ENCODE assay signal across 17 cellular contexts in the genomic region with DNA sequence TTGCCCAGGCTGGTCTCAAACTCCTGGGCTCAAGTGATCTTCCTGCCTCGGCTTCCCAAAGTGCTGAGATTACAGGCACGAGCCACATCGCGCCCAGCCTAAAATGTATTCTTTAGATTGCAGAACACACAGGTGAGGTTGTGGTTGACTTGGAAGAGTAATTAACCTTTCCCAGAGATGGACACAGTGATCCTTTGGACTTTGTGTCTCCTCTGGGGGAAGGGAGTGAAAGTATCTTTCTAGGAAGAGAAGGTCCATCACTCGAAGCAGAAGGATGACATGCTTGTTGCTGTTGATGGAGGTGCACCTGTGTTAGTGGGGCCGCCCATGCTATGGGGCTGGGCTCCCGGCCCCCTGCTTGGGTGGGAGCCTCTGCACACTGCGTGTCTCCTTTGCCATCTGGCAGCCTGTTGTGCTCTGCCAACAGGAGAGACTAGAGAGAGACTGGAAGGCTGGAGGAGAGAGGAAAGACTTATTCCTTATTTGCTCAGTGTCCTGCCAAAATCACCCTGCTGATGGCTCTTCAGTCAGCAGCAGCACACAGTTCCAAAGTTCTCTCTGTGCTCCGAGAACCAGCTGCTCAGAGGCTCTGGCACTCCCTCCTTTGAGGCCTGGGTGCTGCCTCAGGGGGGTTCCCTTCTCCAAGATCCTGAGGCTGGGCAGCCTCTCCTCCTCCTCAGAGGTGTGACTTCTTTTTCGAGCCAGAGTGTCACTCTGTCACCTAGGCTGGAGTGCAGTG. TPM values are rescaled to one million over a fixed set of nuclear protein-coding genes. Genes with fewer than 3 reads are reported as not detected.
A peak's percentile ranks its signal among the peaks of the same experiment; 100 is the strongest.
DNase-seq lines count a peak whose midpoint lies in the region; ATAC-seq and TF ChIP-seq lines count a peak whose summit lies in the region.
"Had no signal": no experiment of that assay in that cellular context is flagged by ENCODE, and none has a peak within 500 bp of the region (broad histone marks: within the 10 kb centered on the region; RNA-seq: fewer than 3 reads in every experiment).

No MANE protein-coding gene starts in this region.

- TF ChIP-seq CTCF in coronary artery (IDR thresholded peaks at IDR 0.05), result no peak
- TF ChIP-seq CTCF in mucosa of descending colon (IDR thresholded peaks at IDR 0.05), result no peak
- TF ChIP-seq CTCF in type B pancreatic cell (conservative IDR thresholded peaks at IDR 0.05), result no peak

- no peaks in the 10 kb centered on the region for H3K27me3 Mint-ChIP-seq in type B pancreatic cell
- peaks cover 24% of the 10 kb centered on the region for H3K27me3 Mint-ChIP-seq in T-helper 17 cell
- H3K27me3 Mint-ChIP-seq in naive thymus-derived CD4-positive, alpha-beta T cell, result peaks cover 0 to 7% (median 0%) of the 10 kb centered on the region in 5 donors
- H3K27me3 Mint-ChIP-seq in T-cell, result peaks cover 2 to 5% of the 10 kb centered on the region in 2 donors
- H3K27me3 Mint-ChIP-seq: activated B cell treated with CpG ODN at 0.5 μM for 24 hours had no signal

- no peaks in the 10 kb centered on the region for H3K9me3 Mint-ChIP-seq in type B pancreatic cell
- H3K9me3 Mint-ChIP-seq in naive thymus-derived CD4-positive, alpha-beta T cell, result peaks cover 0 to 25% (median 5%) of the 10 kb centered on the region in 11 donors
- peaks cover 0 to 5% (median 0%) of the 10 kb centered on the region in 3 donors for H3K9me3 Mint-ChIP-seq in T-cell

- no peaks in the 10 kb centered on the region for H3K36me3 Mint-ChIP-seq in type B pancreatic cell
- peaks cover 5% of the 10 kb centered on the region for H3K36me3 Mint-ChIP-seq in T-helper 17 cell (ENCODE audit: low read depth)
- H3K36me3 Mint-ChIP-seq in naive thymus-derived CD4-positive, alpha-beta T cell, result peaks cover 0 to 4% (median 0%) of the 10 kb centered on the region in 5 donors
- no peaks in the 10 kb centered on the region for H3K36me3 Mint-ChIP-seq in T-cell

- CTCF ChIA-PET in naive thymus-derived CD4-positive, alpha-beta T cell (lab: Charles Lee), result interaction anchor here (0.6 kb wide), 1 partner anchor 357 kb away, joined by 5 read pairs; no protein-coding TSS in a partner anchor
- CTCF ChIA-PET in T-cell (lab: Charles Lee), result no interaction called here

- H3K9me3 ChIP-seq in mucosa of descending colon, result no peaks in the 10 kb centered on the region
- H3K9me3 ChIP-seq in T-helper 17 cell (ENCODE audit: control insufficient read depth, low read length, poor library complexity, severe bottlenecking), result no peaks in the 10 kb centered on the region
- peaks cover 0 to 6% (median 0%) of the 10 kb centered on the region in 3 experiments for H3K9me3 ChIP-seq in naive thymus-derived CD4-positive, alpha-beta T cell (ENCODE audit: control insufficient read depth in 2 of 3, low read length in 3 of 3)
- H3K9me3 ChIP-seq: neutrophil had no signal

- DNase-seq in DMS 273 (lab: John Stamatoyannopoulos, UW; ENCODE audit: unreplicated experiment) (peak; percentile 29), DMS 273 treated with DMSO at 0.1 percent for 48 hours (lab: John Stamatoyannopoulos, UW) (no peak), coronary artery (ENCODE audit: low spot score) (no peak), mucosa of descending colon (no peak), type B pancreatic cell (ENCODE audit: extremely low spot score, unreplicated experiment) (no peak), T-helper 17 cell (no peak), T-cell (no peak)
- DNase-seq in naive thymus-derived CD4-positive, alpha-beta T cell, result no peak
- DNase-seq: 8988T; activated B cell treated with CpG ODN at 0.5 μM for 24 hours; effector memory CD4-positive, alpha-beta T cell had no signal

- peak; percentile 62 for ATAC-seq in mucosa of descending colon
- ATAC-seq in T-helper 17 cell, result no peak
- ATAC-seq in naive thymus-derived CD4-positive, alpha-beta T cell, result no peak
- no peak for ATAC-seq in T-cell (replicated peaks in 1 of 4)

- H3K4me1 Mint-ChIP-seq in type B pancreatic cell (ENCODE audit: unreplicated experiment) (peaks cover 19% of the 10 kb centered on the region), T-helper 17 cell (peaks cover 4% of the 10 kb centered on the region), T-cell (no peaks in the 10 kb centered on the region)
- H3K4me1 Mint-ChIP-seq in naive thymus-derived CD4-positive, alpha-beta T cell, result peaks cover 0 to 3% (median 0%) of the 10 kb centered on the region in 7 donors
- H3K4me1 Mint-ChIP-seq: central memory CD8-positive, alpha-beta T cell had no signal

- no peaks in the 10 kb centered on the region for H3K36me3 ChIP-seq in mucosa of descending colon (ENCODE audit: low read depth)
- H3K36me3 ChIP-seq in naive thymus-derived CD4-positive, alpha-beta T cell (ENCODE audit: control insufficient read depth in 2 of 3, insufficient read depth in 3 of 3, low read length in 3 of 3), result no peaks in the 10 kb centered on the region
- H3K36me3 ChIP-seq: neutrophil had no signal

- H3K27ac ChIP-seq in coronary artery, result peak overlapping the region; percentile 46 to 78
- H3K27ac ChIP-seq in naive thymus-derived CD4-positive, alpha-beta T cell (ENCODE audit: low read depth, low read length), result no peak overlapping the region
- H3K27ac ChIP-seq: BLaER1 treated with 17β-estradiol and CSF1 and Interleukin-3, amounts not matched to agents 10 nM and 100 nM; neutrophil had no signal

- H3K4me1 ChIP-seq in mucosa of descending colon (ENCODE audit: low read depth), result peaks cover 23% of the 10 kb centered on the region
- H3K4me1 ChIP-seq in naive thymus-derived CD4-positive, alpha-beta T cell (ENCODE audit: control insufficient read depth in 2 of 2, insufficient read depth in 2 of 2, low read length in 2 of 2), result no peaks in the 10 kb centered on the region

- intact Hi-C loops in mucosa of descending colon (cut with DNase I, micrococcal nuclease), result no loop called here
- intact Hi-C loops in naive thymus-derived CD4-positive, alpha-beta T cell (cut with micrococcal nuclease), result no loop called here

- no peaks in the 10 kb centered on the region for H3K27me3 ChIP-seq in naive thymus-derived CD4-positive, alpha-beta T cell (ENCODE audit: control insufficient read depth in 2 of 2, insufficient read depth in 2 of 2, low read length in 2 of 2)
- H3K27me3 ChIP-seq: BLaER1 treated with 17β-estradiol and CSF1 and Interleukin-3, amounts not matched to agents 10 nM and 100 nM; neutrophil had no signal

- H3K4me3 Mint-ChIP-seq in type B pancreatic cell (no peak overlapping the region), T-helper 17 cell (no peak overlapping the region), T-cell (no peak overlapping the region)
- H3K4me3 Mint-ChIP-seq in naive thymus-derived CD4-positive, alpha-beta T cell, result no peak overlapping the region
- H3K4me3 Mint-ChIP-seq: activated B cell treated with CpG ODN at 0.5 μM for 24 hours; activated T-helper 1 cell treated with anti-CD3 and anti-CD28 coated beads, Interleukin-12 subunit alpha, Interleukin-12 subunit beta, Interleukin-2, Interleukin-4 antibody, amounts not matched to agents 30 ng/mL and 10 ng/mL and 1 ng/mL, durations not matched to agents 14 hours and 24 hours and 36 hours; central memory CD8-positive, alpha-beta T cell had no signal

- POLR2A ChIA-PET in naive thymus-derived CD4-positive, alpha-beta T cell (lab: Charles Lee), result no interaction called here
- POLR2A ChIA-PET in T-cell (lab: Charles Lee), result no interaction called here

- H3K27ac Mint-ChIP-seq in type B pancreatic cell (peak overlapping the region; percentile 62), T-helper 17 cell (no peak overlapping the region), T-cell (no peak overlapping the region)
- no peak overlapping the region for H3K27ac Mint-ChIP-seq in naive thymus-derived CD4-positive, alpha-beta T cell
- H3K27ac Mint-ChIP-seq: activated B cell treated with CpG ODN at 0.5 μM for 24 hours; activated T-helper 1 cell treated with anti-CD3 and anti-CD28 coated beads, Interleukin-12 subunit alpha, Interleukin-12 subunit beta, Interleukin-2, Interleukin-4 antibody, amounts not matched to agents 30 ng/mL and 10 ng/mL and 1 ng/mL, durations not matched to agents 14 hours and 24 hours and 36 hours had no signal

- H3K4me3 ChIP-seq in coronary artery (no peak overlapping the region), mucosa of descending colon (no peak overlapping the region)
- no peak overlapping the region for H3K4me3 ChIP-seq in naive thymus-derived CD4-positive, alpha-beta T cell (ENCODE audit: low read length)
- H3K4me3 ChIP-seq: BLaER1 treated with 17β-estradiol and CSF1 and Interleukin-3, amounts not matched to agents 10 nM and 100 nM had no signal

RNA-seq across cellular contexts. Expression of gene CYB5R3, which starts 33.1 kb away (rescaled TPM):
- 100 to 1,000 TPM; 139 to 211 (median 176) TPM for total RNA-seq in mucosa of descending colon
- total RNA-seq in type B pancreatic cell (ENCODE audit: low replicate concordance), result 89.3 and 102 TPM in 2 replicates
- total RNA-seq in T-helper 17 cell, result 10 to 100 TPM; 44.8 to 80.7 TPM
- 10 to 100 TPM; 34.3 to 70.6 (median 42.3) TPM for total RNA-seq in naive thymus-derived CD4-positive, alpha-beta T cell
- 10 to 100 TPM; 38.8 to 74.1 TPM for polyA plus RNA-seq in naive thymus-derived CD4-positive, alpha-beta T cell
- 10 to 100 TPM; 40.8 to 58.6 (median 51.0) TPM for total RNA-seq in T-cell

RNA-seq across cellular contexts. Expression of gene A4GALT, which starts 38.4 kb away (rescaled TPM):
- total RNA-seq in mucosa of descending colon, result 10 to 100 TPM in 1 of 3 donors, 1 to 10 TPM in 2; 4.0 to 29.8 (median 9.3) TPM
- 20.2 and 76.3 TPM in 2 replicates for total RNA-seq in type B pancreatic cell (ENCODE audit: low replicate concordance)
- not detected for total RNA-seq in T-helper 17 cell
- not detected for total RNA-seq in naive thymus-derived CD4-positive, alpha-beta T cell
- not detected for polyA plus RNA-seq in naive thymus-derived CD4-positive, alpha-beta T cell
- total RNA-seq in T-cell, result under 1 TPM in 3 of 5 donors, not detected in 2; 0.26 to 0.60 (median 0.46) TPM
- total RNA-seq: activated T-helper 1 cell treated with anti-CD3 and anti-CD28 coated beads, Interleukin-12 subunit alpha, Interleukin-12 subunit beta, Interleukin-2, Interleukin-4 antibody, amounts not matched to agents 30 ng/mL and 10 ng/mL and 1 ng/mL, durations not matched to agents 14 hours and 24 hours and 36 hours; T-helper 1 cell treated with Interleukin-12 subunit alpha and Interleukin-12 subunit beta and Interleukin-4 antibody, amounts not matched to agents 30 ng/mL and 1 ng/mL, for 36 hours had no signal

RNA-seq across cellular contexts. Expression of gene ATP5MGL, which starts 41.9 kb away (rescaled TPM):
- total RNA-seq in mucosa of descending colon (1 to 10 TPM in 2 of 3 donors, under 1 TPM in 1; 0.92 to 1.7 (median 1.2) TPM), type B pancreatic cell (ENCODE audit: low replicate concordance) (0.86 and 1.1 TPM in 2 replicates), T-helper 17 cell (1 to 10 TPM; 3.9 to 4.5 TPM), T-cell (1 to 10 TPM in 4 of 5 donors, under 1 TPM in 1; 0.79 to 5.0 (median 1.8) TPM)
- 1 to 10 TPM; 1.1 to 5.0 (median 1.5) TPM for total RNA-seq in naive thymus-derived CD4-positive, alpha-beta T cell
- polyA plus RNA-seq in naive thymus-derived CD4-positive, alpha-beta T cell, result under 1 TPM; 0.35 to 0.45 TPM
- polyA plus RNA-seq: keratinocyte had no signal
